Comparison of ENCODE assay signal across 8 cellular contexts in genomic region chr16:74153773-74154172, GRCh38.
"Had no signal": no experiment of that assay in that cellular context is flagged by ENCODE, and none has a peak within 500 bp of the region (broad histone marks: within the 10 kb centered on the region; RNA-seq: fewer than 3 reads in every experiment).

No MANE protein-coding gene starts in this region.

- DNase-seq: GDM1, GF-D8 had no signal

- ATAC-seq: GM12878 had no signal

- FAIRE-seq: G401.6, GM12878, GM12891, GM12892, GM18507, GM19239 had no signal

- H3K4me3 ChIP-seq: GM12878 had no signal
